28 cellular contexts compared by ENCODE assay signal in the genomic region with DNA sequence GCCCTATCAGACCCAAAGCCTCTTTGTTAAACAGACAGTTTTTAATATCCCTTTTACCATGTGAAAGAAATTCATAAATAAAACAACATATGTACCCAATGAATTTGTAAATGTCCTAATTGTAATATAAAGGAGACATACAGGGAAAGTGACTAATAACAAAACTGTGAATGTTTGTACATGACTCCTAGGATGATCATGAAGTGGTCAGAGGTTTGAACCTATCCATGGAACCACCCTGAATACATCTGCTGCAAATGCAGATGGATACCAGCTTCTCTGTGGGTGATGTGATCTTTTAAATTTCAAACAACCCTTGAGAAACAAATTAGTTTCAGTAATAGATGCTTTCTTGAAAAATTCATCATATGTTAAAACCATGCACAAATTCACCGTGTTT. TPM values are rescaled to one million over a fixed set of nuclear protein-coding genes. Genes with fewer than 3 reads are reported as not detected.
DNase-seq lines count a peak whose midpoint lies in the region; ATAC-seq and TF ChIP-seq lines count a peak whose summit lies in the region.
"Had no signal": no experiment of that assay in that cellular context is flagged by ENCODE, and none has a peak within 500 bp of the region (broad histone marks: within the 10 kb centered on the region; RNA-seq: fewer than 3 reads in every experiment).

No MANE protein-coding gene starts in this region.

- intact Hi-C loops in activated CD4-positive, alpha-beta T cell treated with anti-CD3 and anti-CD28 coated beads for 36 hours (cut with DNase I, micrococcal nuclease), result no loop called here
- intact Hi-C loops in OCI-LY7 (cut with micrococcal nuclease; ENCODE audit: unreplicated experiment), result no loop called here

- DNase-seq in activated CD4-positive, alpha-beta T cell treated with anti-CD3 and anti-CD28 coated beads for 36 hours, result no peak
- DNase-seq in activated CD4-positive, alpha-beta T cell treated with anti-CD3 and anti-CD28 coated beads for 4 hours, result no peak
- no peak for DNase-seq in OCI-LY7 (ENCODE audit: low spot score)
- peak; percentile 14 for DNase-seq in epithelial cell of esophagus (ENCODE audit: low read depth)
- DNase-seq in stimulated activated naive CD8-positive, alpha-beta T cell treated with anti-CD3 and anti-CD28 coated beads, Interleukin-15, Interleukin-2, amounts not matched to agents 100 U/mL and 50 U/mL, for 24 hours, result no peak
- no peak for DNase-seq in NCI-H748 treated with DMSO at 0.1 percent for 48 hours (lab: John Stamatoyannopoulos, UW)
- DNase-seq in NCI-H1105 treated with DMSO at 0.1 percent for 48 hours (lab: John Stamatoyannopoulos, UW), result no peak
- DNase-seq in DMS153 (lab: John Stamatoyannopoulos, UW), result no peak
- DNase-seq: Caco-2; CD8-positive, alpha-beta T cell; DMS 273 treated with DMSO at 0.1 percent for 48 hours; DMS79 treated with DMSO at 0.1 percent for 48 hours; GOT3; IMR-90; NCI-H1048; NCI-H1436; NCI-H187; NCI-H2081 treated with DMSO at 0.1 percent for 48 hours; NCI-H2171; NCI-H345; NCI-H510A treated with DMSO at 0.1 percent for 48 hours; SIG-M5 had no signal

- H3K4me1 ChIP-seq in OCI-LY7 (ENCODE audit: insufficient read depth, low read length, poor library complexity, severe bottlenecking), result peaks cover 45% of the 10 kb centered on the region
- H3K4me1 ChIP-seq: Caco-2 had no signal

- H4K20me1 ChIP-seq in OCI-LY7 (ENCODE audit: insufficient read depth, low read length), result no peaks in the 10 kb centered on the region

- H3K9me2 ChIP-seq in OCI-LY7 (ENCODE audit: insufficient read depth, low read length), result no peaks in the 10 kb centered on the region

- peak overlapping the region; percentile 35 for H3K27ac ChIP-seq in OCI-LY7 (ENCODE audit: low read depth, low read length, poor library complexity, severe bottlenecking)
- H3K27ac ChIP-seq: 22Rv1, C4-2B, KMS-11, SK-N-MC had no signal

- H3K79me2 ChIP-seq in OCI-LY7 (ENCODE audit: insufficient read depth, low read depth, low read length), result no peaks in the 10 kb centered on the region

- peak; percentile 58 for ATAC-seq in activated CD4-positive, alpha-beta T cell treated with anti-CD3 and anti-CD28 coated beads for 36 hours
- peak; percentile 32 for ATAC-seq in stimulated activated naive CD8-positive, alpha-beta T cell treated with anti-CD3 and anti-CD28 coated beads, Interleukin-15, Interleukin-2, amounts not matched to agents 100 U/mL and 50 U/mL, for 24 hours
- ATAC-seq: CD8-positive, alpha-beta T cell; HCT116 had no signal

- no TSS peak for BruUV-seq in OCI-LY7 (replicated peaks; lab: Mats Ljungman, UMichigan)

- H3K4me2 ChIP-seq in OCI-LY7 (ENCODE audit: low read length), result peak overlapping the region; percentile 51
- H3K4me2 ChIP-seq: KMS-11 had no signal

- POLR2A ChIA-PET in activated CD4-positive, alpha-beta T cell treated with anti-CD3 and anti-CD28 coated beads for 36 hours (lab: Charles Lee), result interaction anchor here (0.9 kb wide), 1 partner anchor 104 kb away, joined by 3 read pairs; no protein-coding TSS in a partner anchor
- POLR2A ChIA-PET in OCI-LY7 (lab: Charles Lee), result interaction anchor here (0.6 to 3.2 kb wide), 9 partner anchors 30 to 206 kb away, joined by 3 to 16 read pairs (median 4); no protein-coding TSS in a partner anchor

- H3K27ac Mint-ChIP-seq in activated CD4-positive, alpha-beta T cell treated with anti-CD3 and anti-CD28 coated beads for 36 hours, result no peak overlapping the region
- H3K27ac Mint-ChIP-seq: B cell; CD8-positive, alpha-beta T cell had no signal

- H3K9me3 ChIP-seq in OCI-LY7 (ENCODE audit: low read length), result no peaks in the 10 kb centered on the region
- H3K9me3 ChIP-seq: Caco-2 had no signal

- no peaks in the 10 kb centered on the region for H3K4me1 Mint-ChIP-seq in activated CD4-positive, alpha-beta T cell treated with anti-CD3 and anti-CD28 coated beads for 36 hours

- H3K4me3 Mint-ChIP-seq in activated CD4-positive, alpha-beta T cell treated with anti-CD3 and anti-CD28 coated beads for 36 hours, result no peak overlapping the region
- H3K4me3 Mint-ChIP-seq: B cell; CD8-positive, alpha-beta T cell had no signal

- peaks cover 2% of the 10 kb centered on the region for H3K27me3 Mint-ChIP-seq in activated CD4-positive, alpha-beta T cell treated with anti-CD3 and anti-CD28 coated beads for 36 hours

- no peak for TF ChIP-seq CTCF in OCI-LY7 (conservative IDR thresholded peaks at IDR 0.05; ENCODE audit: low read length)
- no peak for TF ChIP-seq CTCF in epithelial cell of esophagus (IDR thresholded peaks at IDR 0.05; ENCODE audit: insufficient read depth, low read depth, low read length, missing control alignments)

- H2AFZ ChIP-seq in OCI-LY7 (ENCODE audit: low read length), result peak overlapping the region; percentile 93

- H3K4me3 ChIP-seq in OCI-LY7 (ENCODE audit: low read depth, low read length, poor library complexity, severe bottlenecking) (no peak overlapping the region), epithelial cell of esophagus (ENCODE audit: low read length) (no peak overlapping the region)
- H3K4me3 ChIP-seq: SK-N-MC had no signal

- H3K36me3 ChIP-seq in OCI-LY7 (ENCODE audit: insufficient read depth, low read length), result no peaks in the 10 kb centered on the region

- no peaks in the 10 kb centered on the region for H3K36me3 Mint-ChIP-seq in activated CD4-positive, alpha-beta T cell treated with anti-CD3 and anti-CD28 coated beads for 36 hours (ENCODE audit: low read depth)
- H3K36me3 Mint-ChIP-seq: CD8-positive, alpha-beta T cell had no signal

- H3K9me3 Mint-ChIP-seq in activated CD4-positive, alpha-beta T cell treated with anti-CD3 and anti-CD28 coated beads for 36 hours (ENCODE audit: low read depth), result no peaks in the 10 kb centered on the region
- H3K9me3 Mint-ChIP-seq: CD8-positive, alpha-beta T cell had no signal

- CTCF ChIA-PET in activated CD4-positive, alpha-beta T cell treated with anti-CD3 and anti-CD28 coated beads for 36 hours (lab: Charles Lee), result no interaction called here
- CTCF ChIA-PET in OCI-LY7 (lab: Charles Lee; ENCODE audit: unreplicated experiment), result interaction anchor here (0.7 to 1.4 kb wide), 3 partner anchors 21 to 130 kb away, joined by 3 to 5 read pairs (median 4); no protein-coding TSS in a partner anchor

RNA-seq across cellular contexts. Expression of gene ACBD3, which starts 16.7 kb away (rescaled TPM):
- 10 to 100 TPM; 17.0 to 20.2 TPM for total RNA-seq in activated CD4-positive, alpha-beta T cell treated with anti-CD3 and anti-CD28 coated beads for 36 hours
- 30.3 and 35.3 TPM in 2 replicates for total RNA-seq in OCI-LY7 (2014; rRNA removed; shearing (Covaris generic))
- 51.7 and 54.1 TPM in 2 replicates for total RNA-seq in OCI-LY7 (2022)

RNA-seq across cellular contexts. Expression of gene MIXL1, which starts 20.2 kb away (rescaled TPM):
- not detected for total RNA-seq in activated CD4-positive, alpha-beta T cell treated with anti-CD3 and anti-CD28 coated beads for 36 hours
- total RNA-seq in OCI-LY7 (2014; rRNA removed; shearing (Covaris generic)), result 0.28 and 0.82 TPM in 2 replicates
- total RNA-seq in OCI-LY7 (2022), result 2.2 and 2.7 TPM in 2 replicates
- total RNA-seq: Caco-2; CD8-positive, alpha-beta T cell; IMR-90 had no signal
